ENCODE assay signal across 8 cellular contexts in the genomic region with DNA sequence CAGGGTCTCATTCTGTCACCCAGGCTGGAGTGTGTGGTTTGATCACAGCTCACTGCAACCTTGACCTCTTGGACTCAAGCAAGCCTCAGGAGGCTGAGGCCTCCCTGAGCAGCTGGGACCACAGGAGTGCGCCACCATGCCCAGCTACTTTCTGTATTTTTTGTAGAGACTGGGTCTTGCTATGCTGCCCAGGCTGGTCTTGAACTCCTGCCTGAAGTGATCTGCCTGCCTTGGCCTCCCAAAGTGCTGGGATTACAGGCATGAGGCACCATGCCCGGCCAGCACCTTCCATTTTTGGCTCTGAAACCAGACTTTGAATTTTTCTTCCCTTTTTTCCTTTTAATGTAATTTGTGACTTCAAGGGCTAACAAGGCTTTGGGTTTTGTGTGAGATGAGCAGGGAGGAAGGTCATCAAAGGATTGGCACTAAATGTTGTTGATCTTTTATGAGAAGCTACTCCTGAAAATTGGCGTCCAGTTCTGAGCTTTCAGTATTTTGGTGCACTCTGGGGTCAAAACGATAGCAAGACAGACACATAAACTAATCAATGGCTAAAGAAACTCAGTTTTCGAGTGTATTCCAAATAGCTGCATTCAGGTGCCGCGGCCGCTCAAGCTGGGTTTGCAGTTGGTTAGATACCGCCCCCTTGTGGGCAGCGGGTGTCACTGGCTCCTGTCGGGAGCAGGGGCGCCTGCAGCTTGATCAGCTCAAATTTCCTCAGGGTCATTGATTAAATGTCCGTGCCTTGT. TPM values are rescaled to one million over a fixed set of nuclear protein-coding genes. Genes with fewer than 3 reads are reported as not detected.
DNase-seq lines count a peak whose midpoint lies in the region; ATAC-seq, FAIRE-seq and TF ChIP-seq lines count a peak whose summit lies in the region.

No MANE protein-coding gene starts in this region.

- peak; percentile 80 for ATAC-seq in GM21529 (IDR thresholded peaks at IDR 0.05; ENCODE audit: unreplicated experiment)
- ATAC-seq in gastroesophageal sphincter = peak; percentile 74
- ATAC-seq in pancreas = peak; percentile 93 to 100 (median 96)

- peak overlapping the region; percentile 30 for H3K4me3 ChIP-seq in SJCRH30
- peak overlapping the region in 1 of 2 donors; percentile 20 for H3K4me3 ChIP-seq in gastroesophageal sphincter
- H3K4me3 ChIP-seq in pancreas = no peak overlapping the region
- no peak overlapping the region for H3K4me3 ChIP-seq in tibial artery

- H3K27me3 ChIP-seq in SJCRH30 (no peaks in the 10 kb centered on the region), gastroesophageal sphincter (no peaks in the 10 kb centered on the region), pancreas (no peaks in the 10 kb centered on the region), tibial artery (peaks cover 0 to 6% of the 10 kb centered on the region in 2 donors)

- H3K27ac ChIP-seq in SJCRH30 (no peak overlapping the region), gastroesophageal sphincter (no peak overlapping the region), pancreas (no peak overlapping the region), tibial artery (no peak overlapping the region)

- no peak for TF ChIP-seq POLR2A in gastroesophageal sphincter (IDR thresholded peaks at IDR 0.05)

- WGBS in gastroesophageal sphincter (ENCODE audit: low coverage in 1 of 2), 2 donors = 0% methylated on average over 11 of the region's 13 CpGs
- WGBS in pancreas, 2 donors = 9 to 13% methylated on average over 13 of the region's 13 CpGs

- intact Hi-C loops in pancreas (cut with DNase I) = loop anchor here in 2 of 3 donors (5.0 kb wide), 2 partner anchors 135 to 145 kb away; no protein-coding TSS in a partner anchor
- intact Hi-C loops in tibial artery (cut with DNase I; ENCODE audit: low total_unique reads) = loop anchor here (5.0 kb wide), 1 partner anchor 145 kb away; no protein-coding TSS in a partner anchor

- no peak for TF ChIP-seq EP300 in gastroesophageal sphincter (IDR thresholded peaks at IDR 0.05)

- H3K9me3 ChIP-seq in SJCRH30 (replicated peaks) (no peaks in the 10 kb centered on the region), gastroesophageal sphincter (no peaks in the 10 kb centered on the region), pancreas (no peaks in the 10 kb centered on the region), tibial artery (no peaks in the 10 kb centered on the region)

- DNase-seq in DMS114 treated with DMSO at 0.1 percent for 48 hours (lab: John Stamatoyannopoulos, UW; ENCODE audit: unreplicated experiment) (peak; percentile 37), SJCRH30 (peak; percentile 67 to 80), activated gamma-delta T cell (lab: John Stamatoyannopoulos, UW) (peak; percentile 28), pancreas (peak; percentile 63 to 91 (median 83)), tibial artery (peak; percentile 80 to 82)

- H3K4me1 ChIP-seq in SJCRH30 (peaks cover 16% of the 10 kb centered on the region), gastroesophageal sphincter (peaks cover 4 to 26% (median 15%) of the 10 kb centered on the region in 3 donors), pancreas (no peaks in the 10 kb centered on the region), tibial artery (no peaks in the 10 kb centered on the region)

- no peak for FAIRE-seq in pancreas (lab: Jason Lieb, UNC)

- TF ChIP-seq CTCF in LNCAP (IDR thresholded peaks at IDR 0.05) = peak; percentile 98
- TF ChIP-seq CTCF in gastroesophageal sphincter (IDR thresholded peaks at IDR 0.05) = peak; percentile 92 to 98 (median 96)
- TF ChIP-seq CTCF in pancreas (IDR thresholded peaks at IDR 0.05) = peak; percentile 96 to 98 (median 96)
- peak; percentile 89 to 97 for TF ChIP-seq CTCF in tibial artery (IDR thresholded peaks at IDR 0.05)

- H3K36me3 ChIP-seq in SJCRH30 (no peaks in the 10 kb centered on the region), gastroesophageal sphincter (no peaks in the 10 kb centered on the region), pancreas (no peaks in the 10 kb centered on the region), tibial artery (no peaks in the 10 kb centered on the region)

RNA-seq across cellular contexts. Expression of gene CLMP, which starts 51.9 kb away (rescaled TPM):
- 16.1 and 17.3 TPM in 2 replicates for total RNA-seq in SJCRH30 (2014; rRNA removed; shearing (Covaris generic))
- 100 to 1,000 TPM in 3 of 4 donors, 10 to 100 TPM in 1; 89.1 to 274 (median 151) TPM for total RNA-seq in gastroesophageal sphincter
- total RNA-seq in pancreas = 1 to 10 TPM in 3 of 6 donors, under 1 TPM in 3; 0.46 to 5.5 (median 2.3) TPM
- polyA plus RNA-seq in pancreas = 1 to 10 TPM in 1 of 2 donors, under 1 TPM in 1; 0.61 to 1.1 TPM

Comparison
In these comparisons a context has a peak if more than half of its experiments do, and no peak if none do; other contexts are left out.
1. DNase-seq: peak in every context shown above with its lines; median percentile 83 in pancreas; 81 in tibial artery; 74 in SJCRH30; 37 in DMS114 treated with DMSO at 0.1 percent for 48 hours; 28 in activated gamma-delta T cell.